Comparison of ENCODE assay signal across 26 cellular contexts in the genomic region with DNA sequence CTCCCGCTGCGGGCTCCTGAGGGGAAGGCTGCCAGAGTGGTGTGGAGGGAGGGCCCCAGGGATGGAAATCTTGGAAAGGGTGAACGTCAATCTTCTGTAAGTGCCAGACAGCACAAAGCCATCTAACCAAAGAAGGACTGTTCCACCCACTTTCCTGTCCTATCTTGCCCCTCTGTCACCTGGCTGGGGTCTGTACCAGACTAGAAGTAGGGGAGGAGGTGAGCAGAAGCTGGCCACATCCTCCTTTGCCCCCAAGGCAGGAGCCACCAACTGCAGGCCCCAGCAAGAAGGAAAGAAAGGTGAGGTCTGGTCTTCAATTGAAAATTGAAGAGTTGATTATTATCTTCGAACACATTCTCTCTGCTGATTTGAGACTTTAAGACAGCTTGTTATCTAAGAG.
"Had no signal": no experiment of that assay in that cellular context is flagged by ENCODE, and none has a peak within 500 bp of the region (broad histone marks: within the 10 kb centered on the region; RNA-seq: fewer than 3 reads in every experiment).

No MANE protein-coding gene starts in this region.

- H3K36me3 ChIP-seq: ascending aorta, breast epithelium, cardiac muscle cell, colonic mucosa, WERI-Rb-1 had no signal

- H3K9me3 ChIP-seq: ascending aorta, breast epithelium, colonic mucosa had no signal

- DNase-seq: activated B cell treated with CpG ODN at 0.5 μM for 24 hours; activated CD4-positive, alpha-beta T cell treated with anti-CD3 and anti-CD28 coated beads for 48 hours; activated CD4-positive, alpha-beta T cell treated with anti-CD3 and anti-CD28 coated beads, Interleukin-2, amount 50 U/mL, for 1 hour; activated CD4-positive, alpha-beta T cell treated with anti-CD3 and anti-CD28 coated beads, Interleukin-2, amount 50 U/mL, for 48 hours; activated CD8-positive, alpha-beta memory T cell treated with anti-CD3 and anti-CD28 coated beads for 24 hours; activated CD8-positive, alpha-beta T cell treated with anti-CD3 and anti-CD28 coated beads for 36 hours; activated gamma-delta T cell; activated naive CD4-positive, alpha-beta T cell; activated naive CD4-positive, alpha-beta T cell treated with anti-CD3 and anti-CD28 coated beads, Interleukin-2, amount 10 ng/mL, durations not matched to agents 7 days and 5 days; activated naive CD8-positive, alpha-beta T cell treated with anti-CD3 and anti-CD28 coated beads, Interleukin-2, amount 10 ng/mL, durations not matched to agents 7 days and 5 days; activated T-cell treated with anti-CD3 and anti-CD28 coated beads, Interleukin-2, amount 50 U/mL, for 4 hours; central memory CD4-positive, alpha-beta T cell; cerebellar nuclear complex; colonic mucosa; effector CD8-positive, alpha-beta T cell; foreskin fibroblast; head of caudate nucleus; T-helper 17 cell; T1000; WERI-Rb-1 had no signal

- H3K27me3 ChIP-seq: ascending aorta, breast epithelium, cardiac muscle cell had no signal

- H3K4me3 ChIP-seq: ascending aorta, breast epithelium, cardiac muscle cell, colonic mucosa had no signal

- ATAC-seq: activated CD4-positive, CD25-positive, alpha-beta regulatory T cell treated with anti-CD3 and anti-CD28 coated beads, Interleukin-2, amount 50 U/mL, for 24 hours; activated CD8-positive, alpha-beta T cell treated with anti-CD3 and anti-CD28 coated beads for 36 hours; activated naive CD4-positive, alpha-beta T cell treated with anti-CD3 and anti-CD28 coated beads, Interleukin-2, amount 50 U/mL, for 72 hours; activated T-cell treated with anti-CD3 and anti-CD28 coated beads, Interleukin-2, amount 50 U/mL, for 4 hours; T-helper 17 cell had no signal

- H3K4me1 ChIP-seq: ascending aorta, breast epithelium, colonic mucosa had no signal

- H3K27ac ChIP-seq: ascending aorta, breast epithelium, cardiac muscle cell, colonic mucosa, epithelial cell of prostate, WERI-Rb-1 had no signal
